In genomic region chr17:29133146-29133713, GRCh38 we compare ENCODE assay signal across 1 cellular context.
A peak's percentile ranks its signal among the peaks of the same experiment; 100 is the strongest.
TF ChIP-seq lines count a peak whose summit lies in the region.

No MANE protein-coding gene starts in this region.

TF ChIP-seq in HepG2, 621 proteins besides CTCF, POLR2A, EP300 and RAD21 (continued from another document):
- TF ChIP-seq ZUFSP (CRISPR knock-in tag; IDR thresholded peaks at IDR 0.05; ENCODE audit: borderline replicate concordance) (no peak), ZNF687 (CRISPR knock-in tag; IDR thresholded peaks at IDR 0.05) (peak; percentile 57), SAP130 (CRISPR knock-in tag; IDR thresholded peaks at IDR 0.05; ENCODE audit: low read depth) (peak; percentile 27; the same call in 1 of the 2 replicates), ZNF652 (CRISPR knock-in tag; IDR thresholded peaks at IDR 0.05; ENCODE audit: borderline replicate concordance, low read depth) (0 out of 2 replicates have a peak, but pooled peaks have one; percentile 36), RXRA (CRISPR knock-in tag; IDR thresholded peaks at IDR 0.05) (0 out of 2 replicates have a peak, but pooled peaks have one; percentile 38), FOXA1 (IDR thresholded peaks at IDR 0.05) (no peak), FOXA1 (CRISPR knock-in tag; IDR thresholded peaks at IDR 0.05) (no peak)
TF ChIP-seq in HepG2: peak in this region for 7.
